ENCODE assay signal across 9 cellular contexts in genomic region chr7:123770378-123770777, GRCh38. TPM values are rescaled to one million over a fixed set of nuclear protein-coding genes. Genes with fewer than 3 reads are reported as not detected.
DNase-seq lines count a peak whose midpoint lies in the region; ATAC-seq and TF ChIP-seq lines count a peak whose summit lies in the region.
"Had no signal": no experiment of that assay in that cellular context is flagged by ENCODE, and none has a peak within 500 bp of the region (broad histone marks: within the 10 kb centered on the region; RNA-seq: fewer than 3 reads in every experiment).

No MANE protein-coding gene starts in this region.

- no peak for TF ChIP-seq CTCF in RWPE2 (IDR thresholded peaks at IDR 0.05; ENCODE audit: poor library complexity, severe bottlenecking)
- TF ChIP-seq CTCF in lung (IDR thresholded peaks at IDR 0.05; ENCODE audit: control extremely low read depth, extremely low read depth), result no peak
- no peak for TF ChIP-seq CTCF in endodermal cell (conservative IDR thresholded peaks at IDR 0.05)

- H3K9me3 Mint-ChIP-seq in activated T-cell treated with anti-CD3 and anti-CD28 coated beads, Interleukin-2, amount 50 U/mL, for 24 hours, result no peaks in the 10 kb centered on the region
- no peaks in the 10 kb centered on the region for H3K9me3 Mint-ChIP-seq in endodermal cell

- H3K36me3 ChIP-seq in RWPE2 (ENCODE audit: low read depth) (no peaks in the 10 kb centered on the region), lung (ENCODE audit: control insufficient read depth in 2 of 2, insufficient read depth in 2 of 2, low read length in 2 of 2) (no peaks in the 10 kb centered on the region), endodermal cell (ENCODE audit: control insufficient read depth, insufficient read depth, low read length) (no peaks in the 10 kb centered on the region)
- H3K36me3 ChIP-seq: BLaER1 had no signal

- H3K4me3 Mint-ChIP-seq in activated T-cell treated with anti-CD3 and anti-CD28 coated beads, Interleukin-2, amount 50 U/mL, for 24 hours, result no peak overlapping the region
- no peak overlapping the region for H3K4me3 Mint-ChIP-seq in endodermal cell

- no peak for DNase-seq in activated T-cell treated with anti-CD3 and anti-CD28 coated beads, Interleukin-2, amount 50 U/mL, for 24 hours
- DNase-seq in activated T-cell treated with anti-CD3 and anti-CD28 coated beads, Interleukin-2, amount 50 U/mL, for 1 hour, result no peak
- peak; percentile 76 for DNase-seq in RWPE2 (ENCODE audit: low spot score)
- no peak for DNase-seq in lung (ENCODE audit: low spot score)
- DNase-seq in endodermal cell, result no peak
- DNase-seq in midbrain (lab: John Stamatoyannopoulos, UW), result no peak
- no peak for DNase-seq in iPS-NIHi11 (ENCODE audit: low spot score)

- H3K4me3 ChIP-seq in RWPE2 (ENCODE audit: severe bottlenecking), result no peak overlapping the region
- no peak overlapping the region for H3K4me3 ChIP-seq in lung
- no peak overlapping the region for H3K4me3 ChIP-seq in endodermal cell (ENCODE audit: low read length)
- H3K4me3 ChIP-seq: BLaER1 had no signal

- H3K9me3 ChIP-seq in RWPE2 (ENCODE audit: severe bottlenecking) (no peaks in the 10 kb centered on the region), lung (ENCODE audit: control insufficient read depth in 2 of 2, insufficient read depth in 1 of 2, low read length in 1 of 2) (no peaks in the 10 kb centered on the region), endodermal cell (ENCODE audit: control insufficient read depth, low read length) (no peaks in the 10 kb centered on the region)
- H3K9me3 ChIP-seq: BLaER1 had no signal

- peaks cover 27% of the 10 kb centered on the region for H3K27me3 Mint-ChIP-seq in activated T-cell treated with anti-CD3 and anti-CD28 coated beads, Interleukin-2, amount 50 U/mL, for 24 hours
- H3K27me3 Mint-ChIP-seq in endodermal cell (ENCODE audit: insufficient read depth), result no peaks in the 10 kb centered on the region

- 74 to 77% methylated on average over 8 of the region's 8 CpGs for WGBS in lung, 2 donors
- WGBS in endodermal cell (ENCODE audit: insufficient coverage in 1 of 2, insufficient read length in 1 of 2), 2 experiments, result 86 to 95% methylated on average over 4 to 8 of the region's 8 CpGs

- H3K27ac Mint-ChIP-seq in activated T-cell treated with anti-CD3 and anti-CD28 coated beads, Interleukin-2, amount 50 U/mL, for 24 hours, result peak overlapping the region; percentile 16
- no peak overlapping the region for H3K27ac Mint-ChIP-seq in endodermal cell

- ATAC-seq in HG03039 (IDR thresholded peaks at IDR 0.05; ENCODE audit: unreplicated experiment), result peak; percentile 96
- ATAC-seq in RWPE2 (ENCODE audit: low read depth), result peak; percentile 97
- peak; percentile 64 for ATAC-seq in lung (ENCODE audit: insufficient read depth, low FRiP score)

- peaks cover 14% of the 10 kb centered on the region for H3K4me1 Mint-ChIP-seq in activated T-cell treated with anti-CD3 and anti-CD28 coated beads, Interleukin-2, amount 50 U/mL, for 24 hours (ENCODE audit: low read depth)
- peaks cover 23% of the 10 kb centered on the region for H3K4me1 Mint-ChIP-seq in endodermal cell

- H3K4me1 ChIP-seq in RWPE2 (ENCODE audit: insufficient read depth, poor library complexity, severe bottlenecking) (peaks cover 43% of the 10 kb centered on the region), lung (ENCODE audit: control insufficient read depth in 2 of 2, insufficient read depth in 2 of 2, low read length in 2 of 2) (no peaks in the 10 kb centered on the region), endodermal cell (ENCODE audit: control insufficient read depth, insufficient read depth, low read length) (peaks cover 3% of the 10 kb centered on the region)
- H3K4me1 ChIP-seq: BLaER1 had no signal

- H3K36me3 Mint-ChIP-seq in activated T-cell treated with anti-CD3 and anti-CD28 coated beads, Interleukin-2, amount 50 U/mL, for 24 hours (ENCODE audit: low read depth), result no peaks in the 10 kb centered on the region
- no peaks in the 10 kb centered on the region for H3K36me3 Mint-ChIP-seq in endodermal cell (ENCODE audit: low read depth)

- H3K27me3 ChIP-seq in RWPE2 (ENCODE audit: insufficient read depth, poor library complexity, severe bottlenecking) (no peaks in the 10 kb centered on the region), lung (ENCODE audit: control insufficient read depth, insufficient read depth) (no peaks in the 10 kb centered on the region), endodermal cell (ENCODE audit: control insufficient read depth, insufficient read depth, low read length, poor library complexity, severe bottlenecking) (no peaks in the 10 kb centered on the region)
- H3K27me3 ChIP-seq: BLaER1 had no signal

- H3K27ac ChIP-seq in RWPE2 (ENCODE audit: poor library complexity, severe bottlenecking) (peak overlapping the region; percentile 66), lung (ENCODE audit: low read depth in 1 of 2, low read length in 1 of 2) (no peak overlapping the region), endodermal cell (ENCODE audit: low read depth, low read length) (no peak overlapping the region)
- H3K27ac ChIP-seq: BLaER1 had no signal

- no peak overlapping the region for H3K9ac ChIP-seq in endodermal cell (ENCODE audit: extremely low read depth, low read length, poor library complexity, severe bottlenecking)
- H3K9ac ChIP-seq: BLaER1 had no signal

RNA-seq across cellular contexts. Expression of gene WASL, which starts 21.6 kb away (rescaled TPM):
- total RNA-seq in lung, result 10 to 100 TPM; 28.3 to 52.7 TPM
- 10 to 100 TPM; 11.8 to 16.0 TPM for polyA plus RNA-seq in lung
- total RNA-seq in endodermal cell, result 10 to 100 TPM; 35.1 to 36.7 TPM
- 30.8 TPM for polyA plus RNA-seq in endodermal cell (2013, experiment 1 of 2)
- 30.4 TPM for polyA plus RNA-seq in endodermal cell (2013, experiment 2 of 2)
